ENCODE assay signal across 9 cellular contexts in genomic region chr14:69611264-69612013, GRCh38. TPM values are rescaled to one million over a fixed set of nuclear protein-coding genes. Genes with fewer than 3 reads are reported as not detected.
DNase-seq lines count a peak whose midpoint lies in the region; ATAC-seq, FAIRE-seq and TF ChIP-seq lines count a peak whose summit lies in the region.
"Had no signal": no experiment of that assay in that cellular context is flagged by ENCODE, and none has a peak within 500 bp of the region (broad histone marks: within the 10 kb centered on the region; RNA-seq: fewer than 3 reads in every experiment).

Gene SUSD6 (plus strand): TSS chr14:69611596. CDS start chr14:69658593, 46,997 bp downstream.

- H3K36me3 ChIP-seq in CD4-positive, alpha-beta memory T cell (ENCODE audit: insufficient read depth, low read length): no peaks in the 10 kb centered on the region
- H3K36me3 ChIP-seq in H1 (ENCODE audit: control insufficient read depth in 2 of 4, insufficient read depth in 4 of 4, low read length in 3 of 4) (no peaks in the 10 kb centered on the region), mesendoderm (ENCODE audit: control insufficient read depth, insufficient read depth, low read length) (no peaks in the 10 kb centered on the region)

- H3K4me1 Mint-ChIP-seq in CD4-positive, alpha-beta memory T cell: peaks cover 40 to 64% (median 54%) of the 10 kb centered on the region in 4 donors
- H3K4me1 Mint-ChIP-seq in activated CD8-positive, alpha-beta memory T cell treated with anti-CD3 and anti-CD28 coated beads, Interleukin-2, amount 10 ng/mL, durations not matched to agents 7 days and 5 days: peaks cover 59% of the 10 kb centered on the region

- no peak within 1 kb of the TSS; the same call in 1 of the 2 replicates for H2BK5ac ChIP-seq in H1 (ENCODE audit: low read depth, low read length)
- no peak within 1 kb of the TSS for H2BK5ac ChIP-seq in mesendoderm (ENCODE audit: low read length)

- TF ChIP-seq EP300 in H1 (IDR thresholded peaks at IDR 0.05; ENCODE audit: borderline replicate concordance in 1 of 2, low read depth in 2 of 2, low read length in 2 of 2): no peak

- H3K14ac ChIP-seq in H1 (ENCODE audit: insufficient read length): no peak within 1 kb of the TSS

- peaks cover 56% of the 10 kb centered on the region for H3K4me1 ChIP-seq in CD4-positive, alpha-beta memory T cell (ENCODE audit: insufficient read depth, low read length)
- peaks cover 2 to 15% (median 5%) of the 10 kb centered on the region in 4 experiments; a peak in 5 of 7 replicates for H3K4me1 ChIP-seq in H1 (replicated peaks in 1 of 4; ENCODE audit: control insufficient read depth in 3 of 4, insufficient read depth in 4 of 4, low read length in 3 of 4)
- H3K4me1 ChIP-seq in mesendoderm (ENCODE audit: control insufficient read depth, low read depth, low read length): peaks cover 2% of the 10 kb centered on the region

- peak within 1 kb of the TSS; percentile 92; the same call in 1 of the 2 replicates for H2BK15ac ChIP-seq in H1 (ENCODE audit: low read length)
- H2BK15ac ChIP-seq in mesendoderm (replicated peaks; ENCODE audit: low read depth): no peak within 1 kb of the TSS

- H3K23me2 ChIP-seq in H1 (ENCODE audit: low read depth, low read length): peaks cover 13% of the 10 kb centered on the region; the same call in 1 of the 2 replicates

- H3K79me2 ChIP-seq in H1 (ENCODE audit: control insufficient read depth in 1 of 2, insufficient read depth in 2 of 2, low read length in 2 of 2) (0 out of 4 replicates have a peak, but pooled peaks cover 0 to 5% of the 10 kb centered on the region in 2 experiments), mesendoderm (ENCODE audit: control insufficient read depth, insufficient read depth, low read length) (no peaks in the 10 kb centered on the region)

- DNase-seq in CD4-positive, alpha-beta memory T cell: peak; percentile 85 to 91 (median 87)
- DNase-seq in GM20000 (ENCODE audit: low spot score) (peak; percentile 96), HUDEP-2 (lab: John Stamatoyannopoulos, UW; ENCODE audit: unreplicated experiment in 76 of 76) (peak in 73 of 76 experiments; percentile 10 to 95 (median 81)), NOMO-1 treated with DMSO at 0.1 percent for 48 hours (lab: John Stamatoyannopoulos, UW; ENCODE audit: unreplicated experiment) (peak; percentile 94), H1 (ENCODE audit: low read depth in 1 of 2, low spot score in 2 of 2) (peak; percentile 29 to 77), mesendoderm (peak; percentile 88)
- DNase-seq in activated CD8-positive, alpha-beta memory T cell treated with anti-CD3 and anti-CD28 coated beads, Interleukin-2, amount 10 ng/mL, durations not matched to agents 7 days and 5 days: peak; percentile 91
- peak; percentile 70 for DNase-seq in stimulated activated CD8-positive, alpha-beta memory T cell treated with anti-CD3 and anti-CD28 coated beads, Interleukin-15, amount 100 ng/mL, for 1 hour (ENCODE audit: low read depth)

- H3K36me3 Mint-ChIP-seq in CD4-positive, alpha-beta memory T cell: peaks cover 0 to 15% of the 10 kb centered on the region in 2 donors
- peaks cover 28% of the 10 kb centered on the region for H3K36me3 Mint-ChIP-seq in activated CD8-positive, alpha-beta memory T cell treated with anti-CD3 and anti-CD28 coated beads, Interleukin-2, amount 10 ng/mL, durations not matched to agents 7 days and 5 days

- CTCF ChIA-PET in CD4-positive, alpha-beta memory T cell (lab: Charles Lee; ENCODE audit: partially characterized antibody): interaction anchor here (0.9 to 3.8 kb wide), 14 partner anchors 12 to 155 kb away, joined by 3 to 12 read pairs (median 4); partner anchors contain the start of gene SRSF5
- CTCF ChIA-PET in activated CD8-positive, alpha-beta memory T cell treated with anti-CD3 and anti-CD28 coated beads, Interleukin-2, amount 10 ng/mL, durations not matched to agents 7 days and 5 days (lab: Charles Lee): interaction anchor here (0.7 to 4.8 kb wide), 10 partner anchors 14 to 156 kb away, joined by 3 to 36 read pairs (median 4); partner anchors contain the start of gene SRSF5
- CTCF ChIA-PET in H1 (lab: Charles Lee; ENCODE audit: partially characterized antibody): interaction anchor here (0.6 to 6.9 kb wide), 6 partner anchors 27 to 602 kb away, joined by 3 to 31 read pairs (median 5); no protein-coding TSS in a partner anchor

- H4K5ac ChIP-seq in H1 (ENCODE audit: insufficient read length, low read depth, low read length) (peak within 1 kb of the TSS; percentile 61), mesendoderm (ENCODE audit: low read length) (no peak within 1 kb of the TSS)

- POLR2A ChIA-PET in CD4-positive, alpha-beta memory T cell (lab: Charles Lee; ENCODE audit: partially characterized antibody): interaction anchor here (0.6 to 14.5 kb wide), 16 partner anchors 18 to 213 kb away, joined by 3 to 279 read pairs (median 5); partner anchors contain the start of genes ERH, SLC39A9 and SRSF5
- POLR2A ChIA-PET in H1 (lab: Charles Lee; ENCODE audit: partially characterized antibody): interaction anchor here (0.8 to 3.1 kb wide), 7 partner anchors 21 to 165 kb away, joined by 3 to 18 read pairs (median 3); partner anchors contain the start of gene SRSF5

- H3K27me3 Mint-ChIP-seq in CD4-positive, alpha-beta memory T cell: no peaks in the 10 kb centered on the region
- no peaks in the 10 kb centered on the region for H3K27me3 Mint-ChIP-seq in activated CD8-positive, alpha-beta memory T cell treated with anti-CD3 and anti-CD28 coated beads, Interleukin-2, amount 10 ng/mL, durations not matched to agents 7 days and 5 days

- TF ChIP-seq CTCF in GM20000 (IDR thresholded peaks at IDR 0.05; ENCODE audit: extremely low read depth, missing control alignments): no peak
- no peak; a peak in 1 of 4 replicates for TF ChIP-seq CTCF in H1 (IDR thresholded peaks at IDR 0.05; ENCODE audit: control extremely low read depth in 1 of 3, insufficient read depth in 1 of 3, low read depth in 1 of 3, low read length in 3 of 3)

- no peak for FAIRE-seq in H1 (lab: Jason Lieb, UNC)
- FAIRE-seq: islet of Langerhans had no signal

- H3K56ac ChIP-seq in H1 (replicated peaks; ENCODE audit: insufficient read length, low read depth, low read length): no peak within 1 kb of the TSS
- peak within 1 kb of the TSS; percentile 69 for H3K56ac ChIP-seq in mesendoderm (ENCODE audit: low read length)

- peak within 1 kb of the TSS; percentile 91 to 99 (median 97) for H3K4me3 Mint-ChIP-seq in CD4-positive, alpha-beta memory T cell
- peak within 1 kb of the TSS; percentile 96 for H3K4me3 Mint-ChIP-seq in activated CD8-positive, alpha-beta memory T cell treated with anti-CD3 and anti-CD28 coated beads, Interleukin-2, amount 10 ng/mL, durations not matched to agents 7 days and 5 days

- H3K23ac ChIP-seq in H1 (ENCODE audit: insufficient read length) (no peak within 1 kb of the TSS), mesendoderm (ENCODE audit: low read length) (peak within 1 kb of the TSS; percentile 45)

- no peaks in the 10 kb centered on the region for H3K9me3 Mint-ChIP-seq in CD4-positive, alpha-beta memory T cell
- H3K9me3 Mint-ChIP-seq in activated CD8-positive, alpha-beta memory T cell treated with anti-CD3 and anti-CD28 coated beads, Interleukin-2, amount 10 ng/mL, durations not matched to agents 7 days and 5 days (ENCODE audit: low read depth): no peaks in the 10 kb centered on the region

- H2AK5ac ChIP-seq in H1 (ENCODE audit: low read depth, low read length) (0 out of 2 replicates have a peak within 1 kb of the TSS, but pooled peaks have one; percentile 78), mesendoderm (ENCODE audit: low read length) (no peak within 1 kb of the TSS)

- peak within 1 kb of the TSS; percentile 68 for H3K18ac ChIP-seq in H1 (ENCODE audit: extremely low read depth, low read length)
- H3K18ac ChIP-seq in mesendoderm (ENCODE audit: low read length): peak within 1 kb of the TSS; percentile 81

- no peaks in the 10 kb centered on the region for H3K9me3 ChIP-seq in CD4-positive, alpha-beta memory T cell (ENCODE audit: control insufficient read depth in 1 of 2, low read length in 2 of 2)
- H3K9me3 ChIP-seq in H1 (ENCODE audit: insufficient read depth in 2 of 2, low read depth in 1 of 2, low read length in 1 of 2): no peaks in the 10 kb centered on the region

- peak within 1 kb of the TSS; percentile 83 for H3K27ac ChIP-seq in CD4-positive, alpha-beta memory T cell (ENCODE audit: low read depth, low read length)
- H3K27ac ChIP-seq in H1 (ENCODE audit: low read depth, low read length) (no peak within 1 kb of the TSS), mesendoderm (ENCODE audit: low read depth, low read length) (peak within 1 kb of the TSS; percentile 61)

- H4K20me1 ChIP-seq in H1 (replicated peaks in 1 of 2; ENCODE audit: control insufficient read depth in 1 of 2, insufficient read depth in 2 of 2, low read length in 2 of 2): no peaks in the 10 kb centered on the region

- peak within 1 kb of the TSS; percentile 85 to 92 for H3K4me2 ChIP-seq in H1 (ENCODE audit: insufficient read depth in 1 of 2, low read depth in 2 of 2, low read length in 2 of 2)
- H3K4me2 ChIP-seq in mesendoderm (ENCODE audit: low read length): peak within 1 kb of the TSS; percentile 39

- H4K8ac ChIP-seq in H1 (ENCODE audit: extremely low read depth, insufficient read depth, low read length) (no peak within 1 kb of the TSS), mesendoderm (ENCODE audit: low read depth, low read length) (peak within 1 kb of the TSS; percentile 91)

- peak; percentile 71 for ATAC-seq in activated CD8-positive, alpha-beta memory T cell treated with anti-CD3 and anti-CD28 coated beads, Interleukin-2, amount 10 ng/mL, durations not matched to agents 7 days and 5 days

- H3K27me3 ChIP-seq in CD4-positive, alpha-beta memory T cell (ENCODE audit: insufficient read depth, low read length): no peaks in the 10 kb centered on the region
- H3K27me3 ChIP-seq in H1 (replicated peaks in 1 of 4; ENCODE audit: control insufficient read depth in 3 of 4, extremely low read depth in 1 of 4, insufficient read depth in 3 of 4, low read length in 3 of 4) (peaks cover 0 to 3% (median 0%) of the 10 kb centered on the region in 4 experiments; a peak in 1 of 7 replicates), mesendoderm (ENCODE audit: insufficient read depth, low read length, poor library complexity) (no peaks in the 10 kb centered on the region)

- peak within 1 kb of the TSS; percentile 96 to 100 (median 100) for H3K27ac Mint-ChIP-seq in CD4-positive, alpha-beta memory T cell
- peak within 1 kb of the TSS; percentile 99 for H3K27ac Mint-ChIP-seq in activated CD8-positive, alpha-beta memory T cell treated with anti-CD3 and anti-CD28 coated beads, Interleukin-2, amount 10 ng/mL, durations not matched to agents 7 days and 5 days

- no peaks in the 10 kb centered on the region; the same call in 1 of the 2 replicates for H3K79me1 ChIP-seq in H1 (ENCODE audit: low read depth, low read length)
- H3K79me1 ChIP-seq in mesendoderm (ENCODE audit: low read length): no peaks in the 10 kb centered on the region

- H3K4ac ChIP-seq in H1 (replicated peaks; ENCODE audit: insufficient read length, low read depth, low read length): peak within 1 kb of the TSS; percentile 29
- H3K4ac ChIP-seq in mesendoderm (ENCODE audit: low read depth, low read length): no peak within 1 kb of the TSS

- no peak within 1 kb of the TSS for H4K91ac ChIP-seq in H1 (replicated peaks; ENCODE audit: insufficient read length, low read length)

- H2AFZ ChIP-seq in H1 (ENCODE audit: low read length): peak within 1 kb of the TSS; percentile 43

- H2BK120ac ChIP-seq in H1 (replicated peaks; ENCODE audit: low read depth, low read length) (peak within 1 kb of the TSS; percentile 14), mesendoderm (ENCODE audit: low read depth, low read length) (peak within 1 kb of the TSS; percentile 35)

- H3K4me3 ChIP-seq in CD4-positive, alpha-beta memory T cell (ENCODE audit: low read length in 2 of 2): peak within 1 kb of the TSS; percentile 80 to 84
- H3K4me3 ChIP-seq in H1 (ENCODE audit: extremely low read depth in 1 of 4, insufficient read depth in 2 of 4, low read depth in 3 of 4, low read length in 4 of 4) (peak within 1 kb of the TSS; percentile 59 to 80 (median 62)), mesendoderm (ENCODE audit: low read length) (peak within 1 kb of the TSS; percentile 70)

- H2BK20ac ChIP-seq in H1 (ENCODE audit: low read length): 0 out of 2 replicates have a peak within 1 kb of the TSS, but pooled peaks have one; percentile 72

- 4% methylated on average over 39 of the region's 103 CpGs; no CpG with 5 or more reads in 1 of the 2 experiments for WGBS in H1 (ENCODE audit: extremely low coverage in 1 of 2, insufficient coverage in 1 of 2, insufficient read length in 1 of 2, insufficient replicate concordance in 2 of 2, low coverage in 1 of 2, low lambda C conversion rate in 2 of 2, missing lambda C conversion rate in 1 of 2), 2 experiments
- WGBS in mesendoderm (ENCODE audit: extremely low coverage, insufficient coverage, low lambda C conversion rate): no CpG with 5 or more reads among the region's 103 CpGs

- no peak for TF ChIP-seq POLR2A in H1 (IDR thresholded peaks at IDR 0.05; ENCODE audit: control extremely low read depth in 1 of 2, low read depth in 2 of 2, low read length in 2 of 2)

- intact Hi-C loops in CD4-positive, alpha-beta memory T cell (cut with micrococcal nuclease): loop anchor here (1.0 to 5.0 kb wide), 5 partner anchors 27 to 819 kb away; partner anchors contain the start of genes DCAF5, SRSF5 and ZFP36L1

- no peak; a peak in 1 of 4 replicates for TF ChIP-seq RAD21 in H1 (IDR thresholded peaks at IDR 0.05 in 1 of 2, conservative IDR thresholded peaks at IDR 0.05 in 1 of 2; ENCODE audit: low read depth in 2 of 2, low read length in 2 of 2)

- peak within 1 kb of the TSS; percentile 50; the same call in 1 of the 2 replicates for H2BK12ac ChIP-seq in H1 (ENCODE audit: low read depth, low read length)

- H3K9ac ChIP-seq in H1 (replicated peaks in 1 of 4; ENCODE audit: extremely low read depth in 1 of 4, low read depth in 3 of 4, low read length in 3 of 4) (peak within 1 kb of the TSS in 3 of 4 experiments; percentile 28 to 87 (median 46); a peak in 6 of 7 replicates), mesendoderm (ENCODE audit: low read length) (peak within 1 kb of the TSS; percentile 57)

RNA-seq across cellular contexts. Expression of gene SUSD6, which starts in this region (rescaled TPM):
- 10 to 100 TPM; 61.5 to 62.0 TPM for total RNA-seq in CD4-positive, alpha-beta memory T cell
- polyA plus RNA-seq in CD4-positive, alpha-beta memory T cell: 10 to 100 TPM in 1 of 2 donors, 1 to 10 TPM in 1; 4.8 to 10.8 TPM
- total RNA-seq in activated CD8-positive, alpha-beta memory T cell treated with anti-CD3 and anti-CD28 coated beads, Interleukin-2, amount 10 ng/mL, durations not matched to agents 7 days and 5 days: 10 to 100 TPM; 62.9 to 66.4 TPM
- 3.8 and 5.1 TPM in 2 replicates for total RNA-seq in H1 (2021; fragmentation: NEBNext Ultra II Directional; extraction: Animal tissue kit (Norgen Biotek cat#: 25700))
- 2.9 and 3.0 TPM in 2 replicates for polyA plus RNA-seq in H1 (2011; rRNA removed)
- polyA plus RNA-seq in H1 (2011; cell fraction: cytosol; rRNA removed): 2.6 TPM
- 6.3 TPM for polyA plus RNA-seq in H1 (2011; cell fraction: nucleus; rRNA removed)
- 3.2 to 5.3 TPM (median 4.4 TPM) in 4 replicates for polyA plus RNA-seq in H1 (2012, experiment 1 of 2)
- 3.6 TPM for polyA plus RNA-seq in H1 (2012, experiment 2 of 2)
- polyA plus RNA-seq in H1 (2013, experiment 1 of 2): 2.8 TPM
- 3.2 TPM for polyA plus RNA-seq in H1 (2013, experiment 2 of 2)
- 4.4 and 5.8 TPM in 2 replicates for polyA minus RNA-seq in H1 (2011; rRNA and poly(A)+ RNA removed)
- 4.8 TPM for polyA minus RNA-seq in H1 (2011; cell fraction: cytosol; rRNA and poly(A)+ RNA removed)
- polyA minus RNA-seq in H1 (2011; cell fraction: nucleus; rRNA and poly(A)+ RNA removed): 5.9 TPM
- polyA plus RNA-seq in mesendoderm (2013, experiment 1 of 2): 2.9 TPM
- polyA plus RNA-seq in mesendoderm (2013, experiment 2 of 2): 2.6 TPM

Comparison
In these comparisons a context has a peak if more than half of its experiments do, and no peak if none do; other contexts are left out.
1. RNA of gene SUSD6 (total RNA-seq): 62.9 to 66.4 TPM in activated CD8-positive, alpha-beta memory T cell treated with anti-CD3 and anti-CD28 coated beads, Interleukin-2, amount 10 ng/mL, durations not matched to agents 7 days and 5 days and 61.5 to 62.0 TPM in CD4-positive, alpha-beta memory T cell; 3.8 to 5.1 TPM in H1; every median in the first group is over 10 times any median in the second.
2. Peak in every context shown above with its lines, with median percentiles within 50 percentile points of each other: DNase-seq and H3K4me3 ChIP-seq.